ENCODE assay signal across 8 cellular contexts in genomic region chr21:25283720-25284119, GRCh38.
DNase-seq lines count a peak whose midpoint lies in the region; ATAC-seq and TF ChIP-seq lines count a peak whose summit lies in the region.

No MANE protein-coding gene starts in this region.

- no peaks in the 10 kb centered on the region for H3F3A ChIP-seq in MM.1S (ENCODE audit: insufficient read depth, low read length)

- no peaks in the 10 kb centered on the region for H3K36me3 ChIP-seq in MM.1S (replicated peaks; ENCODE audit: insufficient read depth, low read length)
- no peaks in the 10 kb centered on the region for H3K36me3 ChIP-seq in ovary

- H3K4me1 Mint-ChIP-seq in activated CD4-positive, alpha-beta T cell treated with anti-CD3 and anti-CD28 coated beads, Interleukin-2, amount 10 ng/mL, durations not matched to agents 7 days and 5 days = no peaks in the 10 kb centered on the region
- no peaks in the 10 kb centered on the region for H3K4me1 Mint-ChIP-seq in effector memory CD8-positive, alpha-beta T cell (ENCODE audit: low read depth in 2 of 2)
- H3K4me1 Mint-ChIP-seq in stimulated activated effector memory CD8-positive, alpha-beta T cell treated with anti-CD3 and anti-CD28 coated beads, Interleukin-12 subunit alpha, Interleukin-12 subunit beta, amount 100 ng/mL, for 72 hours = no peaks in the 10 kb centered on the region

- H3K4me3 Mint-ChIP-seq in activated CD4-positive, alpha-beta T cell treated with anti-CD3 and anti-CD28 coated beads, Interleukin-2, amount 10 ng/mL, durations not matched to agents 7 days and 5 days = no peak overlapping the region
- H3K4me3 Mint-ChIP-seq in effector memory CD8-positive, alpha-beta T cell = peak overlapping the region; percentile 10 to 15
- H3K4me3 Mint-ChIP-seq in stimulated activated effector memory CD8-positive, alpha-beta T cell treated with anti-CD3 and anti-CD28 coated beads, Interleukin-12 subunit alpha, Interleukin-12 subunit beta, amount 100 ng/mL, for 72 hours = no peak overlapping the region

- peak overlapping the region; percentile 11; the same call in 1 of the 2 replicates for H3K4me2 ChIP-seq in MM.1S (ENCODE audit: low read depth, low read length)

- H3K27me3 ChIP-seq in MM.1S (replicated peaks; ENCODE audit: insufficient read depth, low read length) (no peaks in the 10 kb centered on the region), ovary (no peaks in the 10 kb centered on the region)

- no peak for TF ChIP-seq POLR2A in ovary (IDR thresholded peaks at IDR 0.05)

- no peak overlapping the region for H2AFZ ChIP-seq in MM.1S (ENCODE audit: low read length)

- no peak overlapping the region for H3K9ac ChIP-seq in MM.1S (ENCODE audit: low read length)

- no peak for TF ChIP-seq EP300 in ovary (IDR thresholded peaks at IDR 0.05)

- H3K9me3 ChIP-seq in MM.1S (replicated peaks; ENCODE audit: insufficient read depth, low read length) (no peaks in the 10 kb centered on the region), ovary (no peaks in the 10 kb centered on the region)

- intact Hi-C loops in ovary (cut with DNase I) = no loop called here

- H3K27ac ChIP-seq in MM.1S (ENCODE audit: low read length) = no peak overlapping the region
- no peak overlapping the region for H3K27ac ChIP-seq in ovary

- peaks cover 17% of the 10 kb centered on the region for H3K27me3 Mint-ChIP-seq in activated CD4-positive, alpha-beta T cell treated with anti-CD3 and anti-CD28 coated beads, Interleukin-2, amount 10 ng/mL, durations not matched to agents 7 days and 5 days
- H3K27me3 Mint-ChIP-seq in effector memory CD8-positive, alpha-beta T cell = no peaks in the 10 kb centered on the region

- no peaks in the 10 kb centered on the region for H3K4me1 ChIP-seq in MM.1S (ENCODE audit: low read length)
- no peaks in the 10 kb centered on the region for H3K4me1 ChIP-seq in ovary (ENCODE audit: insufficient read depth)

- H3K79me2 ChIP-seq in MM.1S (ENCODE audit: low read length) = no peaks in the 10 kb centered on the region

- H3K4me3 ChIP-seq in MM.1S (ENCODE audit: low read length) (no peak overlapping the region), ovary (no peak overlapping the region)

- POLR2A ChIA-PET in activated CD4-positive, alpha-beta T cell treated with anti-CD3 and anti-CD28 coated beads, Interleukin-2, amount 10 ng/mL, durations not matched to agents 7 days and 5 days (lab: Charles Lee) = no interaction called here

- H3K36me3 Mint-ChIP-seq in activated CD4-positive, alpha-beta T cell treated with anti-CD3 and anti-CD28 coated beads, Interleukin-2, amount 10 ng/mL, durations not matched to agents 7 days and 5 days (ENCODE audit: low read depth) = no peaks in the 10 kb centered on the region
- no peaks in the 10 kb centered on the region for H3K36me3 Mint-ChIP-seq in effector memory CD8-positive, alpha-beta T cell (ENCODE audit: insufficient read depth)
- H3K36me3 Mint-ChIP-seq in stimulated activated effector memory CD8-positive, alpha-beta T cell treated with anti-CD3 and anti-CD28 coated beads, Interleukin-12 subunit alpha, Interleukin-12 subunit beta, amount 100 ng/mL, for 72 hours = no peaks in the 10 kb centered on the region

- ATAC-seq in effector memory CD8-positive, alpha-beta T cell (replicated peaks) = no peak
- ATAC-seq in stimulated activated effector memory CD8-positive, alpha-beta T cell treated with anti-CD3 and anti-CD28 coated beads, Interleukin-12 subunit alpha, Interleukin-12 subunit beta, amount 100 ng/mL, for 72 hours = peak; percentile 31
- ATAC-seq in GM19455 (IDR thresholded peaks at IDR 0.05; ENCODE audit: unreplicated experiment) = no peak

- TF ChIP-seq CTCF in MM.1S (IDR thresholded peaks at IDR 0.05; ENCODE audit: low read length) = peak; percentile 56
- TF ChIP-seq CTCF in ovary (IDR thresholded peaks at IDR 0.05) = no peak

- CTCF ChIA-PET in activated CD4-positive, alpha-beta T cell treated with anti-CD3 and anti-CD28 coated beads, Interleukin-2, amount 10 ng/mL, durations not matched to agents 7 days and 5 days (lab: Charles Lee) = interaction anchor here (1.0 kb wide), 1 partner anchor 102 kb away, joined by 3 read pairs; no protein-coding TSS in a partner anchor

- H3K27ac Mint-ChIP-seq in activated CD4-positive, alpha-beta T cell treated with anti-CD3 and anti-CD28 coated beads, Interleukin-2, amount 10 ng/mL, durations not matched to agents 7 days and 5 days = no peak overlapping the region
- no peak overlapping the region for H3K27ac Mint-ChIP-seq in effector memory CD8-positive, alpha-beta T cell
- no peak overlapping the region for H3K27ac Mint-ChIP-seq in stimulated activated effector memory CD8-positive, alpha-beta T cell treated with anti-CD3 and anti-CD28 coated beads, Interleukin-12 subunit alpha, Interleukin-12 subunit beta, amount 100 ng/mL, for 72 hours

- H3K9me3 Mint-ChIP-seq in activated CD4-positive, alpha-beta T cell treated with anti-CD3 and anti-CD28 coated beads, Interleukin-2, amount 10 ng/mL, durations not matched to agents 7 days and 5 days = no peaks in the 10 kb centered on the region
- no peaks in the 10 kb centered on the region for H3K9me3 Mint-ChIP-seq in effector memory CD8-positive, alpha-beta T cell
- H3K9me3 Mint-ChIP-seq in stimulated activated effector memory CD8-positive, alpha-beta T cell treated with anti-CD3 and anti-CD28 coated beads, Interleukin-12 subunit alpha, Interleukin-12 subunit beta, amount 100 ng/mL, for 72 hours = no peaks in the 10 kb centered on the region

- no peaks in the 10 kb centered on the region for H4K20me1 ChIP-seq in MM.1S (ENCODE audit: insufficient read depth, low read length)

- WGBS in ovary, 3 donors = 75 to 77% (median 75%) methylated on average over 6 of the region's 6 CpGs

- no peaks in the 10 kb centered on the region for H3K9me2 ChIP-seq in MM.1S (replicated peaks; ENCODE audit: insufficient read depth, low read length)

- peak; percentile 7 for DNase-seq in activated CD4-positive, alpha-beta T cell treated with anti-CD3 and anti-CD28 coated beads, Interleukin-2, amount 10 ng/mL, durations not matched to agents 7 days and 5 days
- DNase-seq in activated CD4-positive, alpha-beta T cell treated with anti-CD3 and anti-CD28 coated beads, Interleukin-2, amount 50 U/mL, for 4 hours = no peak
- DNase-seq in MM.1S (peak; percentile 59), occipital lobe (lab: John Stamatoyannopoulos, UW) (no peak), ovary (no peak)
- no peak for DNase-seq in effector memory CD8-positive, alpha-beta T cell
- DNase-seq in stimulated activated effector memory CD8-positive, alpha-beta T cell treated with anti-CD3 and anti-CD28 coated beads, Interleukin-12 subunit alpha, Interleukin-12 subunit beta, amount 100 ng/mL, for 72 hours (ENCODE audit: low spot score in 2 of 2) = no peak

Comparison
In these comparisons a context has a peak if more than half of its experiments do, and no peak if none do; other contexts are left out.
1. DNase-seq: peak in activated CD4-positive, alpha-beta T cell treated with anti-CD3 and anti-CD28 coated beads, Interleukin-2, amount 10 ng/mL, durations not matched to agents 7 days and 5 days (single experiment) and MM.1S (single experiment); none in activated CD4-positive, alpha-beta T cell treated with anti-CD3 and anti-CD28 coated beads, Interleukin-2, amount 50 U/mL, for 4 hours (0 of 2), effector memory CD8-positive, alpha-beta T cell (0 of 3), stimulated activated effector memory CD8-positive, alpha-beta T cell treated with anti-CD3 and anti-CD28 coated beads, Interleukin-12 subunit alpha, Interleukin-12 subunit beta, amount 100 ng/mL, for 72 hours (0 of 2), occipital lobe (single experiment) and ovary (0 of 5).
2. H3K4me3 Mint-ChIP-seq: peak in effector memory CD8-positive, alpha-beta T cell (2 of 2); none in activated CD4-positive, alpha-beta T cell treated with anti-CD3 and anti-CD28 coated beads, Interleukin-2, amount 10 ng/mL, durations not matched to agents 7 days and 5 days (single experiment) and stimulated activated effector memory CD8-positive, alpha-beta T cell treated with anti-CD3 and anti-CD28 coated beads, Interleukin-12 subunit alpha, Interleukin-12 subunit beta, amount 100 ng/mL, for 72 hours (single experiment).